Comparison of ENCODE assay signal across 8 cellular contexts in the genomic region with DNA sequence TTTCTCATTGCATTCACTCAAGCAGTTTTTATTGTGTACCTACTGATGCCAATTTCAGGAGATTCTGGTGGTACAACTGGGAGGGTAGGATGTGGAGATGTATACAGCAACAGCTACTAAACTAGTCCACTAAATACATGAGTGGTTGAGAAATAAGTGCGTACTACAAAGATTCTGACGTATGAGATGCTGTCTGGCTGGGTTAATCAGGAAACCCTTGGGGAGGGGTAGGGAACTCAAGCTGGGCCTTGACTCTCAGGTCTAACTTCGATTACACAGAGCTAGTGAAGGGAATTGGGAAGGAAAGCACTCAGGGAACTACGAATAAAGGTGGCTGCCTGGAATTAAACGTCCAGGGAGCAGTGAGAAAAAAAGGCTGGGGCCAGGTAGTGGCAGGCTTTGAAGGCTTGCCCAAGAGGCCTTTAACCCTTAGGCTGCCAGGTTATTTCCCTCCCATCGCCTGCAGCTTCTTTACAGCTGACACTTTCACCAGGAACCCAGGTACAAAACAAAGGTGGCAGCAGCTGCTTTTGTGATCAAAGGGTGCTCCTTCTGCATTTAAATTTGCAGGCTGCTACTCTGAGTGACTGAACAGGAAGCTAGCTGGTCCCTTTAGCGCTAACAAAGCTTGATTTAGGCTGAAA. TPM values are rescaled to one million over a fixed set of nuclear protein-coding genes. Genes with fewer than 3 reads are reported as not detected.
DNase-seq lines count a peak whose midpoint lies in the region; ATAC-seq and TF ChIP-seq lines count a peak whose summit lies in the region.
"Had no signal": no experiment of that assay in that cellular context is flagged by ENCODE, and none has a peak within 500 bp of the region (broad histone marks: within the 10 kb centered on the region; RNA-seq: fewer than 3 reads in every experiment).

No MANE protein-coding gene starts in this region.

- no peaks in the 10 kb centered on the region for H3K36me3 ChIP-seq in CD8-positive, alpha-beta T cell (ENCODE audit: insufficient read depth, low read length)
- peaks cover 10% of the 10 kb centered on the region; the same call in 1 of the 2 replicates for H3K36me3 ChIP-seq in iPS-20b (ENCODE audit: insufficient read depth, low read depth, low read length)

- H3K9me3 ChIP-seq in CD8-positive, alpha-beta T cell (ENCODE audit: low read length): no peaks in the 10 kb centered on the region
- H3K9me3 ChIP-seq in T-helper 17 cell (ENCODE audit: control insufficient read depth, low read length, poor library complexity, severe bottlenecking): no peaks in the 10 kb centered on the region
- no peaks in the 10 kb centered on the region for H3K9me3 ChIP-seq in iPS-20b (ENCODE audit: insufficient read depth, low read depth, low read length)
- H3K9me3 ChIP-seq: SJSA1 had no signal

- peaks cover 4% of the 10 kb centered on the region for H3K27me3 ChIP-seq in CD8-positive, alpha-beta T cell (ENCODE audit: insufficient read depth, low read length)
- peaks cover 9% of the 10 kb centered on the region for H3K27me3 ChIP-seq in iPS-20b (ENCODE audit: insufficient read depth, low read length)
- H3K27me3 ChIP-seq: foreskin keratinocyte, SJSA1 had no signal

- H3K27ac Mint-ChIP-seq in CD8-positive, alpha-beta T cell: peak overlapping the region; percentile 93
- H3K27ac Mint-ChIP-seq in T-helper 17 cell: peak overlapping the region; percentile 80

- intact Hi-C loops in CD8-positive, alpha-beta T cell (cut with DNase I, micrococcal nuclease): loop anchor here (5.0 kb wide), 4 partner anchors 33 to 663 kb away; a partner anchor contains a TSS

- H3K27ac ChIP-seq in CD8-positive, alpha-beta T cell (ENCODE audit: low read depth, low read length): peak overlapping the region; percentile 6
- H3K27ac ChIP-seq in iPS-20b (ENCODE audit: low read length): no peak overlapping the region
- H3K27ac ChIP-seq: foreskin keratinocyte, SJSA1 had no signal

- H3K4me1 ChIP-seq in CD8-positive, alpha-beta T cell (ENCODE audit: insufficient read depth, low read length): peaks cover 53% of the 10 kb centered on the region
- peaks cover 27% of the 10 kb centered on the region for H3K4me1 ChIP-seq in iPS-20b (ENCODE audit: insufficient read depth, low read length)

- H3K4me3 Mint-ChIP-seq in CD8-positive, alpha-beta T cell: peak overlapping the region; percentile 60
- H3K4me3 Mint-ChIP-seq in T-helper 17 cell: peak overlapping the region; percentile 65

- no peak overlapping the region for H3K4me3 ChIP-seq in CD8-positive, alpha-beta T cell (ENCODE audit: low read depth, low read length)
- H3K4me3 ChIP-seq in iPS-20b (ENCODE audit: low read length): peak overlapping the region; percentile 12; the same call in 1 of the 2 replicates
- H3K4me3 ChIP-seq: SJSA1 had no signal

- peaks cover 23% of the 10 kb centered on the region for H3K36me3 Mint-ChIP-seq in CD8-positive, alpha-beta T cell
- H3K36me3 Mint-ChIP-seq in T-helper 17 cell (ENCODE audit: low read depth): no peaks in the 10 kb centered on the region

- peak in 2 of 7 experiments; percentile 20 to 41 for DNase-seq in CD8-positive, alpha-beta T cell
- DNase-seq in T-helper 17 cell (no peak), AG08395 (ENCODE audit: low spot score) (no peak), NCI-H774 (lab: John Stamatoyannopoulos, UW) (no peak), ureter (ENCODE audit: low spot score) (no peak)
- DNase-seq: foreskin keratinocyte had no signal

- H3K27me3 Mint-ChIP-seq in CD8-positive, alpha-beta T cell (ENCODE audit: low read depth): no peaks in the 10 kb centered on the region
- H3K27me3 Mint-ChIP-seq in T-helper 17 cell: peaks cover 3% of the 10 kb centered on the region

- CTCF ChIA-PET in CD8-positive, alpha-beta T cell (lab: Charles Lee): interaction anchor here (0.7 to 2.3 kb wide), 3 partner anchors 31 to 59 kb away, joined by 3 to 11 read pairs (median 4); no protein-coding TSS in a partner anchor

- no peaks in the 10 kb centered on the region for H3K9me3 Mint-ChIP-seq in CD8-positive, alpha-beta T cell

- POLR2A ChIA-PET in CD8-positive, alpha-beta T cell (lab: Charles Lee): no interaction called here

- no peak for ATAC-seq in CD8-positive, alpha-beta T cell
- ATAC-seq in T-helper 17 cell: no peak
- ATAC-seq: foreskin keratinocyte had no signal

- no peak overlapping the region for H3K9ac ChIP-seq in iPS-20b (ENCODE audit: low read depth, low read length)

- H3K4me1 Mint-ChIP-seq in CD8-positive, alpha-beta T cell (ENCODE audit: low read depth): peaks cover 59% of the 10 kb centered on the region
- peaks cover 38% of the 10 kb centered on the region for H3K4me1 Mint-ChIP-seq in T-helper 17 cell

- TF ChIP-seq CTCF in CD8-positive, alpha-beta T cell (IDR thresholded peaks at IDR 0.05): no peak

RNA-seq across cellular contexts. Expression of a gene that starts 3.2 kb away (rescaled TPM):
- 10 to 100 TPM; 48.4 to 49.5 TPM for total RNA-seq in CD8-positive, alpha-beta T cell
- total RNA-seq in T-helper 17 cell (10 to 100 TPM; 60.1 to 71.2 TPM), ureter (71.5 TPM)

RNA-seq across cellular contexts. Expression of a gene that starts 3.7 kb away (rescaled TPM):
- total RNA-seq in CD8-positive, alpha-beta T cell: 1 to 10 TPM in 1 of 2 experiments, under 1 TPM in 1; 0.58 to 1.1 TPM
- 1 to 10 TPM; 1.1 to 1.4 TPM for total RNA-seq in T-helper 17 cell
- 6.2 TPM for total RNA-seq in ureter

RNA-seq across cellular contexts. Expression of a gene that starts 49.0 kb away (rescaled TPM):
- total RNA-seq in CD8-positive, alpha-beta T cell: 1 to 10 TPM; 4.7 to 6.2 TPM
- total RNA-seq in T-helper 17 cell (10 to 100 TPM; 14.9 to 15.3 TPM), ureter (34.0 TPM)

RNA-seq across cellular contexts. Expression of a gene that starts 49.2 kb away (rescaled TPM):
- total RNA-seq in CD8-positive, alpha-beta T cell: 10 to 100 TPM; 30.2 to 30.4 TPM
- total RNA-seq in T-helper 17 cell: 10 to 100 TPM; 32.0 to 38.6 TPM
- 41.2 TPM for total RNA-seq in ureter
